15 cellular contexts compared by ENCODE assay signal in the genomic region with DNA sequence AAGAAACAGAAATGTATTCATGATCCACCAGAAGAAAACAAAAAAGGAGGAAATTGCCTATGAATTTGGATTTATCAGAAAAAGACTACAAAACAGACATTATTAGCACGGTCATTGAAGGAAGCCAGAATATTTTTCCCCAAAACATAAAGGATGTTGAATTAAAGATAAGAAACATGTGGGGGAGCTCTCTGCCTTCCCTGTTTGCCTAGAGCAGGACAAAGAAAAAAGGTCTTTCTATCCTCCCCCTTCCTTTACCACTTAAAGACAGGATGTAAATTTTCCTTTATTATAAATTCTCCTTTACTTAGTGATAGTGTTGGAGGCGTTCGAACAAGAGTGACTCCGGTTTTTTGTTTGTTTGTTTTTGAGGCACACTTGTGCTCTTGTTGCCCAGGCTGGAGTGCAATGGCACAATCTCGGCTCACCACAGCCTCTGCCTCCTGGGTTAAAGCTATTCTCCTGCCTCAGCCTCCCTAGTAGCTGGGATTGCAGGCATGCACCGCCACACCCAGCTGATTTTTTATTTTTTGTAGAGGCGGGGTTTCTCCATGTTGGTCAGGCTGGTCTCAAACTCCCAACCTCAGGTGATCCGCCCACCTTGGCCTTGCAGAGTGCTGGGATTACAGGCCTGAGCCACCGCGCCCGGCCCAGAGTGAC. TPM values are rescaled to one million over a fixed set of nuclear protein-coding genes. Genes with fewer than 3 reads are reported as not detected.
DNase-seq lines count a peak whose midpoint lies in the region; ATAC-seq and TF ChIP-seq lines count a peak whose summit lies in the region.
"Had no signal": no experiment of that assay in that cellular context is flagged by ENCODE, and none has a peak within 500 bp of the region (broad histone marks: within the 10 kb centered on the region; RNA-seq: fewer than 3 reads in every experiment).

No MANE protein-coding gene starts in this region.

- DNase-seq in H7 (peak; percentile 55), Panc1 (ENCODE audit: low read depth, low spot score) (no peak), fibroblast of peridontal ligament (ENCODE audit: extremely low read depth) (peak; percentile 20), trophoblast cell (no peak), hypothalamus (lab: John Stamatoyannopoulos, UW) (no peak)
- no peak for DNase-seq in activated CD8-positive, alpha-beta memory T cell treated with anti-CD3 and anti-CD28 coated beads, Interleukin-2, amount 10 ng/mL, durations not matched to agents 7 days and 5 days
- DNase-seq: activated naive CD8-positive, alpha-beta T cell treated with anti-CD3 and anti-CD28 coated beads, Interleukin-2, amount 10 ng/mL, durations not matched to agents 7 days and 5 days; cerebellar nuclear complex; erythroblast; stomach had no signal

- intact Hi-C loops in Panc1 (cut with micrococcal nuclease; ENCODE audit: unreplicated experiment): no loop called here

- H3K9me3 ChIP-seq in Panc1 (ENCODE audit: control insufficient read depth, insufficient read depth, low read depth, low read length): no peaks in the 10 kb centered on the region
- no peaks in the 10 kb centered on the region for H3K9me3 ChIP-seq in trophoblast cell (ENCODE audit: insufficient read depth, low read depth, low read length)
- H3K9me3 ChIP-seq: stomach had no signal

- no peak overlapping the region for H3K9ac ChIP-seq in trophoblast cell (ENCODE audit: low read length)
- H3K9ac ChIP-seq: BLaER1 had no signal

- no peak overlapping the region for H2BK12ac ChIP-seq in trophoblast cell (ENCODE audit: low read length)

- no peak overlapping the region for H3K4ac ChIP-seq in trophoblast cell (ENCODE audit: low read depth, low read length)

- no peaks in the 10 kb centered on the region for H3K36me3 Mint-ChIP-seq in activated CD8-positive, alpha-beta memory T cell treated with anti-CD3 and anti-CD28 coated beads, Interleukin-2, amount 10 ng/mL, durations not matched to agents 7 days and 5 days
- H3K36me3 Mint-ChIP-seq: activated naive CD8-positive, alpha-beta T cell treated with anti-CD3 and anti-CD28 coated beads, Interleukin-2, amount 10 ng/mL, durations not matched to agents 7 days and 5 days had no signal

- in situ Hi-C loops in Panc1 (cut with HindIII; ENCODE audit: low pct_unique_long_range_greater_than_20kb, low sequenced_read_pairs): no loop called here

- H3K27me3 ChIP-seq in ACC112 (ENCODE audit: insufficient read depth, low read length): no peaks in the 10 kb centered on the region
- no peaks in the 10 kb centered on the region; the same call in 1 of the 2 replicates for H3K27me3 ChIP-seq in H7 (ENCODE audit: control insufficient read depth, insufficient read depth, low read length)
- H3K27me3 ChIP-seq in Panc1 (ENCODE audit: control insufficient read depth, insufficient read depth, low read length): no peaks in the 10 kb centered on the region
- H3K27me3 ChIP-seq in trophoblast cell (ENCODE audit: insufficient read depth, low read length): no peaks in the 10 kb centered on the region
- H3K27me3 ChIP-seq: BLaER1, stomach had no signal

- H3K4me1 ChIP-seq in ACC112 (ENCODE audit: control insufficient read depth, insufficient read depth, low read length, unreplicated experiment): no peaks in the 10 kb centered on the region
- H3K4me1 ChIP-seq in Panc1 (ENCODE audit: control insufficient read depth, insufficient read depth, low read length): peaks cover 3% of the 10 kb centered on the region; the same call in 1 of the 2 replicates
- no peaks in the 10 kb centered on the region for H3K4me1 ChIP-seq in trophoblast cell (ENCODE audit: control insufficient read depth in 1 of 2, insufficient read depth in 2 of 2, low read length in 2 of 2)
- H3K4me1 ChIP-seq: BLaER1, stomach had no signal

- no TSS peak for BruUV-seq in Panc1 (replicated peaks; lab: Mats Ljungman, UMichigan)

- H3K79me1 ChIP-seq in trophoblast cell (ENCODE audit: low read length): no peaks in the 10 kb centered on the region

- POLR2A ChIA-PET in Panc1 (lab: Charles Lee): interaction anchor here (0.6 kb wide), 1 partner anchor 11 kb away, joined by 3 read pairs; no protein-coding TSS in a partner anchor

- H4K12ac ChIP-seq in trophoblast cell (ENCODE audit: low read depth, low read length): no peak overlapping the region

- H2AFZ ChIP-seq in ACC112 (ENCODE audit: low read length, unreplicated experiment) (peak overlapping the region; percentile 7), trophoblast cell (ENCODE audit: insufficient read depth, low read length, poor library complexity) (no peak overlapping the region)

- no peak overlapping the region for H3K14ac ChIP-seq in trophoblast cell (ENCODE audit: low read length)

- H3K4me1 Mint-ChIP-seq in activated CD8-positive, alpha-beta memory T cell treated with anti-CD3 and anti-CD28 coated beads, Interleukin-2, amount 10 ng/mL, durations not matched to agents 7 days and 5 days: no peaks in the 10 kb centered on the region
- H3K4me1 Mint-ChIP-seq: activated naive CD8-positive, alpha-beta T cell treated with anti-CD3 and anti-CD28 coated beads, Interleukin-2, amount 10 ng/mL, durations not matched to agents 7 days and 5 days had no signal

- H3K4me2 ChIP-seq in trophoblast cell (ENCODE audit: low read length): no peak overlapping the region
- H3K4me2 ChIP-seq: BLaER1 had no signal

- no peak overlapping the region for H2AK5ac ChIP-seq in trophoblast cell (ENCODE audit: low read length)

- H3K18ac ChIP-seq in trophoblast cell (ENCODE audit: low read length): no peak overlapping the region

- no peak overlapping the region for H3K27ac Mint-ChIP-seq in activated CD8-positive, alpha-beta memory T cell treated with anti-CD3 and anti-CD28 coated beads, Interleukin-2, amount 10 ng/mL, durations not matched to agents 7 days and 5 days
- H3K27ac Mint-ChIP-seq: activated naive CD8-positive, alpha-beta T cell treated with anti-CD3 and anti-CD28 coated beads, Interleukin-2, amount 10 ng/mL, durations not matched to agents 7 days and 5 days had no signal

- no CpG with 5 or more reads among the region's 11 CpGs for WGBS in trophoblast cell (ENCODE audit: extremely low coverage, insufficient coverage, insufficient read length)

- H3K4me3 ChIP-seq in ACC112 (ENCODE audit: low read depth, low read length): no peak overlapping the region
- H3K4me3 ChIP-seq in H7 (ENCODE audit: insufficient read depth, low read depth, low read length): no peak overlapping the region
- peak overlapping the region; percentile 22 to 45 for H3K4me3 ChIP-seq in Panc1 (ENCODE audit: low read depth in 2 of 2, low read length in 2 of 2)
- no peak overlapping the region for H3K4me3 ChIP-seq in trophoblast cell (ENCODE audit: low read depth, low read length)
- H3K4me3 ChIP-seq: BLaER1, lung, stomach had no signal

- H3K9me3 Mint-ChIP-seq in activated CD8-positive, alpha-beta memory T cell treated with anti-CD3 and anti-CD28 coated beads, Interleukin-2, amount 10 ng/mL, durations not matched to agents 7 days and 5 days (ENCODE audit: low read depth): no peaks in the 10 kb centered on the region
- H3K9me3 Mint-ChIP-seq: activated naive CD8-positive, alpha-beta T cell treated with anti-CD3 and anti-CD28 coated beads, Interleukin-2, amount 10 ng/mL, durations not matched to agents 7 days and 5 days had no signal

- no peak overlapping the region for H2BK5ac ChIP-seq in trophoblast cell (ENCODE audit: low read depth, low read length, poor library complexity)

- H3K27me3 Mint-ChIP-seq in activated CD8-positive, alpha-beta memory T cell treated with anti-CD3 and anti-CD28 coated beads, Interleukin-2, amount 10 ng/mL, durations not matched to agents 7 days and 5 days: peaks cover 9% of the 10 kb centered on the region

- H3K79me2 ChIP-seq in ACC112 (ENCODE audit: control insufficient read depth, insufficient read depth, low read length, unreplicated experiment) (no peaks in the 10 kb centered on the region), trophoblast cell (ENCODE audit: control insufficient read depth, insufficient read depth, low read length, poor library complexity) (no peaks in the 10 kb centered on the region)

- no peak for TF ChIP-seq CTCF in Panc1 (IDR thresholded peaks at IDR 0.05)

- no peak overlapping the region for H4K8ac ChIP-seq in trophoblast cell (ENCODE audit: low read depth, low read length)

- ATAC-seq in Panc1 (peak; percentile 71), GM19452 (IDR thresholded peaks at IDR 0.05; ENCODE audit: unreplicated experiment) (no peak)
- no peak for ATAC-seq in activated CD8-positive, alpha-beta memory T cell treated with anti-CD3 and anti-CD28 coated beads, Interleukin-2, amount 10 ng/mL, durations not matched to agents 7 days and 5 days
- ATAC-seq: activated CD4-positive, CD25-positive, alpha-beta regulatory T cell treated with anti-CD3 and anti-CD28 coated beads, Interleukin-2, amount 50 U/mL, for 24 hours had no signal

- CTCF ChIA-PET in Panc1 (lab: Charles Lee): interaction anchor here (0.6 to 0.9 kb wide), 3 partner anchors 15 to 305 kb away, joined by 3 to 5 read pairs (median 5); no protein-coding TSS in a partner anchor
- CTCF ChIA-PET in activated CD8-positive, alpha-beta memory T cell treated with anti-CD3 and anti-CD28 coated beads, Interleukin-2, amount 10 ng/mL, durations not matched to agents 7 days and 5 days (lab: Charles Lee): no interaction called here

- no peak overlapping the region for H2BK120ac ChIP-seq in trophoblast cell (ENCODE audit: insufficient read depth, low read length, poor library complexity)

- H3K4me3 Mint-ChIP-seq in activated CD8-positive, alpha-beta memory T cell treated with anti-CD3 and anti-CD28 coated beads, Interleukin-2, amount 10 ng/mL, durations not matched to agents 7 days and 5 days: no peak overlapping the region
- H3K4me3 Mint-ChIP-seq: activated naive CD8-positive, alpha-beta T cell treated with anti-CD3 and anti-CD28 coated beads, Interleukin-2, amount 10 ng/mL, durations not matched to agents 7 days and 5 days had no signal

- H3K27ac ChIP-seq in ACC112 (ENCODE audit: low read depth, low read length) (no peak overlapping the region), Panc1 (ENCODE audit: low read length) (no peak overlapping the region), trophoblast cell (ENCODE audit: low read depth, low read length) (no peak overlapping the region)
- H3K27ac ChIP-seq: BLaER1, stomach had no signal

- H3K36me3 ChIP-seq in ACC112 (ENCODE audit: insufficient read depth, low read length): no peaks in the 10 kb centered on the region
- no peaks in the 10 kb centered on the region for H3K36me3 ChIP-seq in H7 (replicated peaks; ENCODE audit: control insufficient read depth, insufficient read depth, low read length)
- no peaks in the 10 kb centered on the region for H3K36me3 ChIP-seq in Panc1 (ENCODE audit: control insufficient read depth, insufficient read depth, low read length)
- H3K36me3 ChIP-seq in trophoblast cell (ENCODE audit: control insufficient read depth in 1 of 2, insufficient read depth in 2 of 2, low read length in 2 of 2): no peaks in the 10 kb centered on the region
- H3K36me3 ChIP-seq: BLaER1, stomach had no signal

- no peak overlapping the region for H3K23ac ChIP-seq in trophoblast cell (ENCODE audit: low read length)

- no peak overlapping the region for H4K91ac ChIP-seq in trophoblast cell (ENCODE audit: low read depth, low read length)

RNA-seq across cellular contexts. Expression of gene RPN1, which starts 14.9 kb away (rescaled TPM):
- total RNA-seq in H7 (2014; rRNA removed; shearing (Covaris generic)): 294 and 339 TPM in 2 replicates
- total RNA-seq in Panc1 (2021; ENCODE audit: unreplicated experiment): 320 TPM
- 261 TPM for polyA plus RNA-seq in Panc1 (2012; ENCODE audit: insufficient read length)
- 356 and 371 TPM in 2 replicates for polyA plus RNA-seq in trophoblast cell (2013)
- 100 to 1,000 TPM; 151 to 175 TPM for total RNA-seq in activated CD8-positive, alpha-beta memory T cell treated with anti-CD3 and anti-CD28 coated beads, Interleukin-2, amount 10 ng/mL, durations not matched to agents 7 days and 5 days

Comparison
In these comparisons a context has a peak if more than half of its experiments do, and no peak if none do; other contexts are left out.
1. H3K4me3 ChIP-seq: peak in Panc1 (2 of 2); none in ACC112 (single experiment), H7 (single experiment) and trophoblast cell (single experiment).
2. DNase-seq: peak in H7 (single experiment) and fibroblast of peridontal ligament (single experiment); none in Panc1 (single experiment), trophoblast cell (0 of 2), activated CD8-positive, alpha-beta memory T cell treated with anti-CD3 and anti-CD28 coated beads, Interleukin-2, amount 10 ng/mL, durations not matched to agents 7 days and 5 days (single experiment) and hypothalamus (0 of 51).